20 cellular contexts compared by ENCODE assay signal in genomic region chr10:2280713-2281112, GRCh38.
DNase-seq lines count a peak whose midpoint lies in the region; ATAC-seq and TF ChIP-seq lines count a peak whose summit lies in the region.
"Had no signal": no experiment of that assay in that cellular context is flagged by ENCODE, and none has a peak within 500 bp of the region (broad histone marks: within the 10 kb centered on the region; RNA-seq: fewer than 3 reads in every experiment).

No MANE protein-coding gene starts in this region.

- intact Hi-C loops in left colon (cut with DNase I, micrococcal nuclease): no loop called here

- no peaks in the 10 kb centered on the region for H3K79me2 ChIP-seq in neural progenitor cell (ENCODE audit: low read depth)

- H3K9me3 Mint-ChIP-seq in neural progenitor cell: peaks cover 17% of the 10 kb centered on the region

- H3K36me3 ChIP-seq in SK-N-MC (ENCODE audit: insufficient read depth, low read length) (no peaks in the 10 kb centered on the region), neural progenitor cell (no peaks in the 10 kb centered on the region)
- no peaks in the 10 kb centered on the region for H3K36me3 ChIP-seq in effector memory CD4-positive, alpha-beta T cell (ENCODE audit: control insufficient read depth, insufficient read depth, low read length)
- H3K36me3 ChIP-seq: BE2C; BLaER1 treated with 17β-estradiol and CSF1 and Interleukin-3, amounts not matched to agents 10 nM and 100 nM; HAP-1 had no signal

- peaks cover 5% of the 10 kb centered on the region for H3K27me3 Mint-ChIP-seq in neural progenitor cell (ENCODE audit: insufficient read depth, low read depth)
- H3K27me3 Mint-ChIP-seq: CD4-positive, alpha-beta T cell; CD8-positive, alpha-beta memory T cell had no signal

- H3K9me3 ChIP-seq in SK-N-MC (ENCODE audit: low read depth, low read length) (no peaks in the 10 kb centered on the region), neural progenitor cell (ENCODE audit: low read depth) (no peaks in the 10 kb centered on the region)
- H3K9me3 ChIP-seq in effector memory CD4-positive, alpha-beta T cell (ENCODE audit: control insufficient read depth, low read length): no peaks in the 10 kb centered on the region
- H3K9me3 ChIP-seq: BE2C; BLaER1 treated with 17β-estradiol and CSF1 and Interleukin-3, amounts not matched to agents 10 nM and 100 nM; HAP-1 had no signal

- ATAC-seq in GM18868 (IDR thresholded peaks at IDR 0.05; ENCODE audit: unreplicated experiment) (no peak), left colon (no peak)

- H3K27me3 ChIP-seq in neural progenitor cell: no peaks in the 10 kb centered on the region
- no peaks in the 10 kb centered on the region for H3K27me3 ChIP-seq in effector memory CD4-positive, alpha-beta T cell (replicated peaks; ENCODE audit: control insufficient read depth, insufficient read depth, low read length, poor library complexity, severe bottlenecking)
- H3K27me3 ChIP-seq: BE2C; BLaER1 treated with 17β-estradiol and CSF1 and Interleukin-3, amounts not matched to agents 10 nM and 100 nM had no signal

- H3K4me3 Mint-ChIP-seq in neural progenitor cell: no peak overlapping the region
- H3K4me3 Mint-ChIP-seq: CD14-positive monocyte; CD4-positive, alpha-beta T cell; CD8-positive, alpha-beta memory T cell; HFFc6 had no signal

- H4K20me1 ChIP-seq in neural progenitor cell (ENCODE audit: low read depth): peaks cover 10% of the 10 kb centered on the region
- H4K20me1 ChIP-seq: BLaER1 treated with 17β-estradiol and CSF1 and Interleukin-3, amounts not matched to agents 10 nM and 100 nM had no signal

- H3K4me1 Mint-ChIP-seq in neural progenitor cell: peaks cover 51% of the 10 kb centered on the region
- H3K4me1 Mint-ChIP-seq: CD14-positive monocyte; CD8-positive, alpha-beta memory T cell had no signal

- H3K4me3 ChIP-seq in SK-N-MC: no peak overlapping the region
- no peak overlapping the region for H3K4me3 ChIP-seq in neural progenitor cell
- no peak overlapping the region for H3K4me3 ChIP-seq in effector memory CD4-positive, alpha-beta T cell (ENCODE audit: insufficient read depth, low read depth, low read length, poor library complexity, severe bottlenecking)
- H3K4me3 ChIP-seq: BLaER1 treated with 17β-estradiol and CSF1 and Interleukin-3, amounts not matched to agents 10 nM and 100 nM; GM23248; HAP-1 had no signal

- no peak overlapping the region for H3K27ac Mint-ChIP-seq in neural progenitor cell
- H3K27ac Mint-ChIP-seq: CD14-positive monocyte; CD4-positive, alpha-beta T cell; CD8-positive, alpha-beta memory T cell; HFFc6 had no signal

- H3K27ac ChIP-seq in SK-N-MC (peak overlapping the region; percentile 91), neural progenitor cell (no peak overlapping the region)
- no peak overlapping the region for H3K27ac ChIP-seq in effector memory CD4-positive, alpha-beta T cell (ENCODE audit: insufficient read depth, low read length, poor library complexity, severe bottlenecking)
- H3K27ac ChIP-seq: 22Rv1; BLaER1 treated with 17β-estradiol and CSF1 and Interleukin-3, amounts not matched to agents 10 nM and 100 nM; GM23248 had no signal

- DNase-seq in NCI-H82 (lab: John Stamatoyannopoulos, UW) (peak; percentile 35), NCI-H82 treated with DMSO at 0.1 percent for 48 hours (lab: John Stamatoyannopoulos, UW; ENCODE audit: unreplicated experiment) (no peak), SK-N-MC (ENCODE audit: low read depth, low spot score) (peak; percentile 52), neural progenitor cell (ENCODE audit: low spot score) (peak; percentile 70), left colon (no peak)
- DNase-seq in effector memory CD4-positive, alpha-beta T cell: no peak
- DNase-seq: ACHN; AML-193; BE2C; CD4-positive, alpha-beta T cell; CD8-positive, alpha-beta memory T cell; DMS53; DMS79 treated with DMSO at 0.1 percent for 48 hours; GM23248; HFFc6 had no signal

- no peak for TF ChIP-seq CTCF in neural progenitor cell (IDR thresholded peaks at IDR 0.05)

- H3F3A ChIP-seq in neural progenitor cell (ENCODE audit: low read depth): peaks cover 16% of the 10 kb centered on the region

- H3K4me2 ChIP-seq in neural progenitor cell: peak overlapping the region; percentile 54
- H3K4me2 ChIP-seq: BLaER1 treated with 17β-estradiol and CSF1 and Interleukin-3, amounts not matched to agents 10 nM and 100 nM had no signal

- peaks cover 2% of the 10 kb centered on the region for H3K36me3 Mint-ChIP-seq in neural progenitor cell
- H3K36me3 Mint-ChIP-seq: CD14-positive monocyte; CD8-positive, alpha-beta memory T cell had no signal

- H3K9ac ChIP-seq in SK-N-MC (ENCODE audit: insufficient read length) (no peak overlapping the region), neural progenitor cell (no peak overlapping the region)
- H3K9ac ChIP-seq: BLaER1 treated with 17β-estradiol and CSF1 and Interleukin-3, amounts not matched to agents 10 nM and 100 nM; GM23248 had no signal

- H2AFZ ChIP-seq in neural progenitor cell (replicated peaks): no peak overlapping the region
- H2AFZ ChIP-seq: GM23248 had no signal

- H3K4me1 ChIP-seq in neural progenitor cell: peaks cover 48% of the 10 kb centered on the region
- no peaks in the 10 kb centered on the region for H3K4me1 ChIP-seq in effector memory CD4-positive, alpha-beta T cell (ENCODE audit: control insufficient read depth, insufficient read depth, low read length, poor library complexity, severe bottlenecking)
- H3K4me1 ChIP-seq: BE2C; BLaER1 treated with 17β-estradiol and CSF1 and Interleukin-3, amounts not matched to agents 10 nM and 100 nM; HAP-1 had no signal

Comparison
In these comparisons a context has a peak if more than half of its experiments do, and no peak if none do; other contexts are left out.
1. DNase-seq: peak in NCI-H82 (single experiment), SK-N-MC (single experiment) and neural progenitor cell (single experiment); none in NCI-H82 treated with DMSO at 0.1 percent for 48 hours (single experiment), effector memory CD4-positive, alpha-beta T cell (0 of 3) and left colon (0 of 2).